Comparison of ENCODE assay signal across 9 cellular contexts in the genomic region with DNA sequence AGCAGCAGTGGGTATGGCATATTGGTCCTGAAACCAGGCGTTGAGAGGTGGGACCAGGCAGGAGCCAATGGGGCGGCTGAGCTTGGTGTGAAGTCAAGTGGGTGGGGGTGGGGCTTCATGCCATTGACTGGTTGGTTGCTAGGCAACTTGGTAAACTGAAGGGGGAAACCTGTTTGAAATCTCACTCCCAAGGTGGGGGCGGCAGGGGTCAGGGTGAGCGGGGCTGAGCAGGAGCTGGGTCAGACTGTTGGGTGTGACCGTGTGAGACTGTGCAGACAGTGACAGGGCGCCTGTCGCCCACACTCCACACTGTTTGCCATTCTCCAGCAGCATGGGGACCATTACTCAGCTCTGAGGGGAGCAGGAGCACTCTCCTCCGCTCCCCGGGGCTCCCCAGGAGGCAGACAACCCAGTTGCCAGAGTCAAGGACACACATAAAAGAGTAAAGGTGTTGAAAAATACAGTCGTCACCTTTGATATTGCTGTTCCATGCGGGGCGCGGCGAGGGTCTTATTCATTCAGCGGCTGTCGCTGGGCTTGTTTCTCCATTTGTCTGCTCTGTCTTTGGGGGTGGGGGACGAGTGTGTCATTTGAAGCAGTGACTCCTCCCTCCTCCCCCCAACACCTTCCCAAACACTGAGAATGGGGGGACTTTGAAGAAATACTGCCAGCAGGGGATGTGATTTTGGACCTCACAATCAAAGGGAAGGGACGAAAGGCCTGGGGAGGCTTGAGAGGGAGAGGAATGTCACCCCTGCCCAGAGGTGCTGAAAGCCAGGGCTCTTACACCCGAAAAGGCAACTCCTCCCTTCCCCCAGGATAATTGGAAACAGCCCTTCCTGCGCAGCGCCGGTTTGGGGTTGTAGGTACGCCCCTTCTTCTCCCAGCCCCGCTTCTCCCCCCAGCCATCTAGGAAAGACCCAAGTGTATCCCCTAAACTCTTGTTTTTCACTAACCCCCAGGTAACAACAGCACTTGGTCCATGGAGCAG. TPM values are rescaled to one million over a fixed set of nuclear protein-coding genes. Genes with fewer than 3 reads are reported as not detected.
DNase-seq lines count a peak whose midpoint lies in the region; ATAC-seq and TF ChIP-seq lines count a peak whose summit lies in the region.
"Had no signal": no experiment of that assay in that cellular context is flagged by ENCODE, and none has a peak within 500 bp of the region (broad histone marks: within the 10 kb centered on the region; RNA-seq: fewer than 3 reads in every experiment).

No MANE protein-coding gene starts in this region.

- H3K27ac ChIP-seq in gastrocnemius medialis, result no peak overlapping the region
- H3K27ac ChIP-seq in effector memory CD4-positive, alpha-beta T cell (ENCODE audit: insufficient read depth, low read length, poor library complexity, severe bottlenecking), result no peak overlapping the region

- H3K27ac Mint-ChIP-seq in nephron, result peak overlapping the region; percentile 53 to 90 (median 63)
- H3K27ac Mint-ChIP-seq in activated T-helper 2 cell treated with anti-CD3 and anti-CD28 coated beads, Interferon-gamma antibody, Interleukin-2, Interleukin-4, amounts not matched to agents 10 μg/mL and 5 μg/mL and 100 μg/mL, durations not matched to agents 14 hours and 24 hours and 36 hours, result no peak overlapping the region

- H3K4me1 Mint-ChIP-seq in nephron, result peaks cover 27% of the 10 kb centered on the region
- peaks cover 9% of the 10 kb centered on the region for H3K4me1 Mint-ChIP-seq in activated T-helper 2 cell treated with anti-CD3 and anti-CD28 coated beads, Interferon-gamma antibody, Interleukin-2, Interleukin-4, amounts not matched to agents 10 μg/mL and 5 μg/mL and 100 μg/mL, durations not matched to agents 14 hours and 24 hours and 36 hours (ENCODE audit: low read depth)

- H3K27me3 ChIP-seq in gastrocnemius medialis, result peaks cover 33 to 40% (median 35%) of the 10 kb centered on the region in 3 donors
- peaks cover 27% of the 10 kb centered on the region for H3K27me3 ChIP-seq in effector memory CD4-positive, alpha-beta T cell (replicated peaks; ENCODE audit: control insufficient read depth, insufficient read depth, low read length, poor library complexity, severe bottlenecking)

- H3K4me3 Mint-ChIP-seq in nephron, result peak overlapping the region; percentile 84 to 94 (median 89)
- H3K4me3 Mint-ChIP-seq in activated T-helper 2 cell treated with anti-CD3 and anti-CD28 coated beads, Interferon-gamma antibody, Interleukin-2, Interleukin-4, amounts not matched to agents 10 μg/mL and 5 μg/mL and 100 μg/mL, durations not matched to agents 14 hours and 24 hours and 36 hours (ENCODE audit: low read depth), result no peak overlapping the region

- no peak for TF ChIP-seq CTCF in nephron (IDR thresholded peaks at IDR 0.05; ENCODE audit: unreplicated experiment in 3 of 3)
- no peak for TF ChIP-seq CTCF in gastrocnemius medialis (IDR thresholded peaks at IDR 0.05 in 4 of 5, conservative IDR thresholded peaks at IDR 0.05 in 1 of 5)

- intact Hi-C loops in activated T-helper 2 cell treated with anti-CD3 and anti-CD28 coated beads, Interferon-gamma antibody, Interleukin-2, Interleukin-4, amounts not matched to agents 10 μg/mL and 5 μg/mL and 100 μg/mL, durations not matched to agents 14 hours and 24 hours and 36 hours (cut with micrococcal nuclease), result no loop called here
- intact Hi-C loops in gastrocnemius medialis (cut with DNase I; ENCODE audit: low total_unique reads), result no loop called here

- ATAC-seq in gastrocnemius medialis, result no peak

- peaks cover 0 to 19% of the 10 kb centered on the region in 2 donors for H3K36me3 ChIP-seq in gastrocnemius medialis
- peaks cover 12% of the 10 kb centered on the region for H3K36me3 ChIP-seq in effector memory CD4-positive, alpha-beta T cell (ENCODE audit: control insufficient read depth, insufficient read depth, low read length)

- in situ Hi-C loops in G401 (cut with HindIII; ENCODE audit: low sequenced_read_pairs) (no loop called here), gastrocnemius medialis (cut with MboI; ENCODE audit: low sequenced_read_pairs in 4 of 4) (no loop called here)

- H3K36me3 Mint-ChIP-seq in nephron (ENCODE audit: low read depth), result peaks cover 11% of the 10 kb centered on the region
- peaks cover 29% of the 10 kb centered on the region for H3K36me3 Mint-ChIP-seq in activated T-helper 2 cell treated with anti-CD3 and anti-CD28 coated beads, Interferon-gamma antibody, Interleukin-2, Interleukin-4, amounts not matched to agents 10 μg/mL and 5 μg/mL and 100 μg/mL, durations not matched to agents 14 hours and 24 hours and 36 hours (ENCODE audit: low read depth)

- H3K27me3 Mint-ChIP-seq in nephron (ENCODE audit: low read depth), result peaks cover 27% of the 10 kb centered on the region
- H3K27me3 Mint-ChIP-seq in activated T-helper 2 cell treated with anti-CD3 and anti-CD28 coated beads, Interferon-gamma antibody, Interleukin-2, Interleukin-4, amounts not matched to agents 10 μg/mL and 5 μg/mL and 100 μg/mL, durations not matched to agents 14 hours and 24 hours and 36 hours (ENCODE audit: low read depth), result peaks cover 39% of the 10 kb centered on the region

- H3K4me3 ChIP-seq in gastrocnemius medialis, result no peak overlapping the region
- H3K4me3 ChIP-seq in effector memory CD4-positive, alpha-beta T cell (ENCODE audit: insufficient read depth, low read depth, low read length, poor library complexity, severe bottlenecking), result no peak overlapping the region

- H3K4me1 ChIP-seq in gastrocnemius medialis, result no peaks in the 10 kb centered on the region
- H3K4me1 ChIP-seq in effector memory CD4-positive, alpha-beta T cell (ENCODE audit: control insufficient read depth, insufficient read depth, low read length, poor library complexity, severe bottlenecking), result peaks cover 10% of the 10 kb centered on the region

- no peaks in the 10 kb centered on the region for H3K9me3 ChIP-seq in gastrocnemius medialis
- no peaks in the 10 kb centered on the region for H3K9me3 ChIP-seq in effector memory CD4-positive, alpha-beta T cell (ENCODE audit: control insufficient read depth, low read length)

- peak; percentile 47 for DNase-seq in G401 (ENCODE audit: low spot score)
- peak; percentile 87 for DNase-seq in NCI-H510A (lab: John Stamatoyannopoulos, UW)
- peak; percentile 91 for DNase-seq in ecto neural progenitor cell (ENCODE audit: low spot score)
- DNase-seq in activated T-helper 2 cell treated with anti-CD3 and anti-CD28 coated beads, Interferon-gamma antibody, Interleukin-2, Interleukin-4, amounts not matched to agents 10 μg/mL and 5 μg/mL and 100 μg/mL, durations not matched to agents 14 hours and 24 hours and 36 hours (ENCODE audit: low spot score), result no peak
- DNase-seq in gastrocnemius medialis, result no peak
- no peak for DNase-seq in effector CD4-positive, alpha-beta T cell
- no peak for DNase-seq in effector memory CD4-positive, alpha-beta T cell

- no peaks in the 10 kb centered on the region for H3K9me3 Mint-ChIP-seq in nephron
- no peaks in the 10 kb centered on the region for H3K9me3 Mint-ChIP-seq in activated T-helper 2 cell treated with anti-CD3 and anti-CD28 coated beads, Interferon-gamma antibody, Interleukin-2, Interleukin-4, amounts not matched to agents 10 μg/mL and 5 μg/mL and 100 μg/mL, durations not matched to agents 14 hours and 24 hours and 36 hours

- TF ChIP-seq POLR2A in gastrocnemius medialis (IDR thresholded peaks at IDR 0.05), result no peak

RNA-seq across cellular contexts. Expression of a gene that starts 1.1 kb away (rescaled TPM):
- 13.1 and 16.8 TPM in 2 replicates for total RNA-seq in G401 (2014; rRNA removed; shearing (Covaris generic))
- not detected in 2 replicates for total RNA-seq in activated T-helper 2 cell treated with anti-CD3 and anti-CD28 coated beads, Interferon-gamma antibody, Interleukin-2, Interleukin-4, amounts not matched to agents 10 μg/mL and 5 μg/mL and 100 μg/mL, durations not matched to agents 14 hours and 24 hours and 36 hours
- under 1 TPM in 3 of 4 donors, not detected in 1; 0.13 to 0.46 (median 0.31) TPM for total RNA-seq in gastrocnemius medialis

RNA-seq across cellular contexts. Expression of a gene that starts 13.7 kb away (rescaled TPM):
- 0.03 TPM in 1 of 2 replicates, not detected in the other for total RNA-seq in G401 (2014; rRNA removed; shearing (Covaris generic))
- total RNA-seq in activated T-helper 2 cell treated with anti-CD3 and anti-CD28 coated beads, Interferon-gamma antibody, Interleukin-2, Interleukin-4, amounts not matched to agents 10 μg/mL and 5 μg/mL and 100 μg/mL, durations not matched to agents 14 hours and 24 hours and 36 hours, result not detected in 2 replicates
- total RNA-seq in gastrocnemius medialis, result not detected
- total RNA-seq: NCI-H460 had no signal

RNA-seq across cellular contexts. Expression of a gene that starts 15.6 kb away (rescaled TPM):
- 27.2 and 33.5 TPM in 2 replicates for total RNA-seq in G401 (2014; rRNA removed; shearing (Covaris generic))
- total RNA-seq in activated T-helper 2 cell treated with anti-CD3 and anti-CD28 coated beads, Interferon-gamma antibody, Interleukin-2, Interleukin-4, amounts not matched to agents 10 μg/mL and 5 μg/mL and 100 μg/mL, durations not matched to agents 14 hours and 24 hours and 36 hours, result 33.2 and 34.5 TPM in 2 replicates
- 1 to 10 TPM; 2.6 to 5.8 (median 3.7) TPM for total RNA-seq in gastrocnemius medialis

RNA-seq across cellular contexts. Expression of a gene that starts 16.6 kb away (rescaled TPM):
- total RNA-seq in G401 (2014; rRNA removed; shearing (Covaris generic)), result 23.5 and 26.4 TPM in 2 replicates
- 165 and 174 TPM in 2 replicates for total RNA-seq in activated T-helper 2 cell treated with anti-CD3 and anti-CD28 coated beads, Interferon-gamma antibody, Interleukin-2, Interleukin-4, amounts not matched to agents 10 μg/mL and 5 μg/mL and 100 μg/mL, durations not matched to agents 14 hours and 24 hours and 36 hours
- 10 to 100 TPM; 14.1 to 17.0 (median 15.4) TPM for total RNA-seq in gastrocnemius medialis

RNA-seq across cellular contexts. Expression of a gene that starts 53.2 kb away (rescaled TPM):
- total RNA-seq in G401 (2014; rRNA removed; shearing (Covaris generic)), result not detected in 2 replicates
- 0.32 and 0.37 TPM in 2 replicates for total RNA-seq in activated T-helper 2 cell treated with anti-CD3 and anti-CD28 coated beads, Interferon-gamma antibody, Interleukin-2, Interleukin-4, amounts not matched to agents 10 μg/mL and 5 μg/mL and 100 μg/mL, durations not matched to agents 14 hours and 24 hours and 36 hours
- under 1 TPM; 0.10 to 0.81 (median 0.21) TPM for total RNA-seq in gastrocnemius medialis
- total RNA-seq: NCI-H460 had no signal

Comparison
In these comparisons a context has a peak if more than half of its experiments do, and no peak if none do; other contexts are left out.
1. DNase-seq: peak in G401 (single experiment), NCI-H510A (single experiment) and ecto neural progenitor cell (single experiment); none in activated T-helper 2 cell treated with anti-CD3 and anti-CD28 coated beads, Interferon-gamma antibody, Interleukin-2, Interleukin-4, amounts not matched to agents 10 μg/mL and 5 μg/mL and 100 μg/mL, durations not matched to agents 14 hours and 24 hours and 36 hours (single experiment), gastrocnemius medialis (0 of 2), effector CD4-positive, alpha-beta T cell (single experiment) and effector memory CD4-positive, alpha-beta T cell (0 of 3).